ENCODE assay signal across 8 cellular contexts in genomic region chr4:37603070-37603468, GRCh38.
DNase-seq lines count a peak whose midpoint lies in the region; ATAC-seq, FAIRE-seq and TF ChIP-seq lines count a peak whose summit lies in the region.

No MANE protein-coding gene starts in this region.

- DNase-seq in GM12892 (ENCODE audit: insufficient read length) (peak; percentile 71), NK-92 (lab: John Stamatoyannopoulos, UW; ENCODE audit: unreplicated experiment) (peak; percentile 2), endothelial cell (ENCODE audit: low spot score) (peak; percentile 87), mucosa of gallbladder (ENCODE audit: low spot score) (peak; percentile 83)
- peak; percentile 47 for DNase-seq in activated CD8-positive, alpha-beta memory T cell treated with anti-CD3 and anti-CD28 coated beads, Interleukin-2, amount 50 U/mL, for 24 hours (ENCODE audit: extremely low read depth)
- peak; percentile 49 to 56 for DNase-seq in stimulated activated CD8-positive, alpha-beta memory T cell treated with anti-CD3 and anti-CD28 coated beads, Interleukin-4, amount 100 ng/mL, for 4 hours (ENCODE audit: low read depth in 2 of 2, low spot score in 1 of 2)

- peak overlapping the region; percentile 54 for H3K4me3 Mint-ChIP-seq in endothelial cell (ENCODE audit: unreplicated experiment)

- H3K36me3 Mint-ChIP-seq in endothelial cell (ENCODE audit: low read depth, unreplicated experiment) = no peaks in the 10 kb centered on the region

- no peak overlapping the region for H3K27ac Mint-ChIP-seq in endothelial cell (ENCODE audit: unreplicated experiment)

- no peak for TF ChIP-seq POLR2A in GM12892 (IDR thresholded peaks at IDR 0.05; ENCODE audit: low read depth, low read length)

- H3K4me1 Mint-ChIP-seq in endothelial cell (ENCODE audit: unreplicated experiment) = peaks cover 26% of the 10 kb centered on the region

- no peaks in the 10 kb centered on the region for H3K9me3 Mint-ChIP-seq in endothelial cell (ENCODE audit: unreplicated experiment)

- no peak overlapping the region for H3K27ac ChIP-seq in 22Rv1

- peak; percentile 78 for ATAC-seq in HG03175 (IDR thresholded peaks at IDR 0.05; ENCODE audit: unreplicated experiment)

- peak; percentile 92 for FAIRE-seq in GM12892 (lab: Jason Lieb, UNC)

- H3K27me3 Mint-ChIP-seq in endothelial cell (ENCODE audit: unreplicated experiment) = peaks cover 9% of the 10 kb centered on the region

- peak; percentile 97 for TF ChIP-seq CTCF in 22Rv1 (IDR thresholded peaks at IDR 0.05)
- TF ChIP-seq CTCF in endothelial cell (IDR thresholded peaks at IDR 0.05; ENCODE audit: unreplicated experiment) = peak; percentile 96

Comparison
In these comparisons a context has a peak if more than half of its experiments do, and no peak if none do; other contexts are left out.
1. DNase-seq: peak in every context shown above with its lines; median percentile 87 in endothelial cell; 83 in mucosa of gallbladder; 71 in GM12892; 52 in stimulated activated CD8-positive, alpha-beta memory T cell treated with anti-CD3 and anti-CD28 coated beads, Interleukin-4, amount 100 ng/mL, for 4 hours; 47 in activated CD8-positive, alpha-beta memory T cell treated with anti-CD3 and anti-CD28 coated beads, Interleukin-2, amount 50 U/mL, for 24 hours; 2 in NK-92.